Comparison of ENCODE assay signal across 26 cellular contexts in genomic region chr16:51445250-51445649, GRCh38.
"Had no signal": no experiment of that assay in that cellular context is flagged by ENCODE, and none has a peak within 500 bp of the region (broad histone marks: within the 10 kb centered on the region; RNA-seq: fewer than 3 reads in every experiment).

No MANE protein-coding gene starts in this region.

- H3K27me3 ChIP-seq: colonic mucosa, ovary, right lobe of liver had no signal

- DNase-seq: activated CD4-positive, alpha-beta memory T cell treated with anti-CD3 and anti-CD28 coated beads for 36 hours; activated CD4-positive, alpha-beta T cell treated with anti-CD3 and anti-CD28 coated beads, Interleukin-2, amount 10 ng/mL, durations not matched to agents 24 days and 14 days; activated CD8-positive, alpha-beta memory T cell treated with anti-CD3 and anti-CD28 coated beads, Interleukin-2, amount 50 U/mL, for 4 hours; activated effector memory CD4-positive, alpha-beta T cell treated with anti-CD3 and anti-CD28 coated beads, Interleukin-2, amount 50 U/mL, for 16 hours; activated naive CD4-positive, alpha-beta T cell treated with anti-CD3 and anti-CD28 coated beads for 36 hours; activated naive CD8-positive, alpha-beta T cell treated with anti-CD3 and anti-CD28 coated beads for 36 hours; activated T-cell treated with anti-CD3 and anti-CD28 coated beads, Interleukin-2, amount 50 U/mL, for 1 hour; amygdala; colonic mucosa; dorsolateral prefrontal cortex; effector memory CD4-positive, alpha-beta T cell; glutamatergic neuron; islet precursor cell; left cardiac atrium; midbrain; naive thymus-derived CD4-positive, alpha-beta T cell; ovary; right lobe of liver; stimulated activated CD4-positive, alpha-beta T cell treated with anti-CD3 and anti-CD28 coated beads, Interleukin-2, amount 100 ng/mL, for 48 hours; stimulated activated naive CD4-positive, alpha-beta T cell treated with Interleukin-2 at 50 U/mL for 16 hours; T-helper 17 cell; T1000; WERI-Rb-1 had no signal

- H3K4me3 ChIP-seq: colonic mucosa, dorsolateral prefrontal cortex, hepatocyte, ovary, right lobe of liver, tibial nerve had no signal

- H3K9me3 ChIP-seq: colonic mucosa, ovary, right lobe of liver, tibial nerve had no signal

- H3K36me3 ChIP-seq: colonic mucosa, ovary, right lobe of liver, tibial nerve, WERI-Rb-1 had no signal

- H3K4me1 ChIP-seq: colonic mucosa had no signal

- H3K27ac ChIP-seq: colonic mucosa, dorsolateral prefrontal cortex, hepatocyte, ovary, tibial nerve, WERI-Rb-1 had no signal

- ATAC-seq: activated CD4-positive, CD25-positive, alpha-beta regulatory T cell treated with anti-CD3 and anti-CD28 coated beads, Interleukin-2, amount 50 U/mL, for 24 hours; left cardiac atrium; naive thymus-derived CD4-positive, alpha-beta T cell; T-helper 17 cell had no signal
